Comparison of ENCODE assay signal across 1 cellular context in genomic region chr2:96815326-96816126, GRCh38.
TF ChIP-seq lines count a peak whose summit lies in the region.

No MANE protein-coding gene starts in this region.

TF ChIP-seq in endothelial cell of umbilical vein, 7 proteins besides CTCF, POLR2A, EP300 and RAD21:
- TF ChIP-seq EZH2 (IDR thresholded peaks at IDR 0.05; ENCODE audit: borderline replicate concordance, low read depth, low read length, severe bottlenecking) (no peak), MYC (IDR thresholded peaks at IDR 0.05; ENCODE audit: low read depth, low read length) (no peak)
- TF ChIP-seq, protein P1, sequence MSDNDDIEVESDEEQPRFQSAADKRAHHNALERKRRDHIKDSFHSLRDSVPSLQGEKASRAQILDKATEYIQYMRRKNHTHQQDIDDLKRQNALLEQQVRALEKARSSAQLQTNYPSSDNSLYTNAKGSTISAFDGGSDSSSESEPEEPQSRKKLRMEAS (IDR thresholded peaks at IDR 0.05; ENCODE audit: insufficient read depth, insufficient read length) = no peak
